1 cellular context compared by ENCODE assay signal in genomic region chr10:133373104-133373624, GRCh38.
TF ChIP-seq lines count a peak whose summit lies in the region.

TSS of gene ECHS1 (minus strand) at chr10:133373354. CDS start at chr10:133373333, 21 bp downstream.

TF ChIP-seq in K562, 482 proteins besides CTCF, POLR2A, EP300 and RAD21 (continued from another document and continues in another):
- no peak for TF ChIP-seq VEZF1 (CRISPR knock-in tag; IDR thresholded peaks at IDR 0.05)
- TF ChIP-seq CSDE1 (IDR thresholded peaks at IDR 0.05), result no peak
- no peak for TF ChIP-seq TGIF2 (CRISPR knock-in tag; IDR thresholded peaks at IDR 0.05)
- no peak for TF ChIP-seq TRIM25 (IDR thresholded peaks at IDR 0.05; ENCODE audit: borderline replicate concordance)
- TF ChIP-seq MIER1 (IDR thresholded peaks at IDR 0.05; ENCODE audit: low read depth), result no peak
- TF ChIP-seq RHOXF2B (CRISPR knock-in tag; conservative IDR thresholded peaks at IDR 0.05), result no peak
- TF ChIP-seq HLTF (IDR thresholded peaks at IDR 0.05), result no peak
- TF ChIP-seq CREM (IDR thresholded peaks at IDR 0.05; ENCODE audit: low read depth), result 0 out of 2 replicates have a peak, but pooled peaks have one; percentile 4
- TF ChIP-seq HNRNPUL1 (IDR thresholded peaks at IDR 0.05; ENCODE audit: low read length), result no peak
- TF ChIP-seq RBM17 (IDR thresholded peaks at IDR 0.05; ENCODE audit: borderline replicate concordance, low read depth, low read length), result no peak
- peak; percentile 92 for TF ChIP-seq POLR2G (IDR thresholded peaks at IDR 0.05; ENCODE audit: low read depth, low read length)
- no peak for TF ChIP-seq USF1 (CRISPR knock-in tag; IDR thresholded peaks at IDR 0.05)
- TF ChIP-seq ZNF143 (CRISPR knock-in tag; IDR thresholded peaks at IDR 0.05), result no peak
- TF ChIP-seq TCF7L2 (IDR thresholded peaks at IDR 0.05; ENCODE audit: low read depth, low read length), result no peak
- no peak for TF ChIP-seq STAT5A (IDR thresholded peaks at IDR 0.05; ENCODE audit: borderline replicate concordance, low read length)
- peak; percentile 82 for TF ChIP-seq TBP (optimal IDR thresholded peaks at IDR 0.05; ENCODE audit: low read depth, low read length)
- TF ChIP-seq ZNF584 (CRISPR knock-in tag; IDR thresholded peaks at IDR 0.05; ENCODE audit: low read depth), result no peak
- no peak for TF ChIP-seq ZZZ3 (IDR thresholded peaks at IDR 0.05)
- no peak for TF ChIP-seq CGGBP1 (CRISPR knock-in tag; IDR thresholded peaks at IDR 0.05)
- TF ChIP-seq YY1 (IDR thresholded peaks at IDR 0.05; ENCODE audit: borderline replicate concordance in 1 of 3, control insufficient read depth in 1 of 3, extremely low read depth in 1 of 3, insufficient read depth in 3 of 3, insufficient read length in 1 of 3, insufficient replicate concordance in 2 of 3, low read depth in 1 of 3, low read length in 2 of 3), result peak; percentile 60 to 91 (median 81)
- no peak for TF ChIP-seq ZNF75A (CRISPR knock-in tag; IDR thresholded peaks at IDR 0.05)
- no peak for TF ChIP-seq ZNF707 (CRISPR knock-in tag; conservative IDR thresholded peaks at IDR 0.05)
- no peak for TF ChIP-seq ZC3H11A (IDR thresholded peaks at IDR 0.05; ENCODE audit: low read depth, low read length)
- TF ChIP-seq ZNF316 (IDR thresholded peaks at IDR 0.05), result no peak
- TF ChIP-seq RB1 (IDR thresholded peaks at IDR 0.05; ENCODE audit: low read depth), result peak; percentile 50
- TF ChIP-seq RBBP5 (IDR thresholded peaks at IDR 0.05; ENCODE audit: borderline replicate concordance, insufficient read depth, low read length, poor library complexity, severe bottlenecking), result peak; percentile 41
- no peak for TF ChIP-seq PRMT5 (CRISPR knock-in tag; IDR thresholded peaks at IDR 0.05)
- TF ChIP-seq ZNF764 (CRISPR knock-in tag; IDR thresholded peaks at IDR 0.05; ENCODE audit: low read depth), result no peak
- TF ChIP-seq FOXO4 (CRISPR knock-in tag; IDR thresholded peaks at IDR 0.05), result no peak
- 0 out of 2 replicates have a peak, but pooled peaks have one; percentile 13 for TF ChIP-seq HCFC1 (IDR thresholded peaks at IDR 0.05; ENCODE audit: low read depth, low read length)
- no peak for TF ChIP-seq CBX3 (IDR thresholded peaks at IDR 0.05; ENCODE audit: borderline replicate concordance in 1 of 2, low read length in 2 of 2)
- no peak for TF ChIP-seq ILK (tag; IDR thresholded peaks at IDR 0.05; ENCODE audit: borderline replicate concordance, low read depth)
- no peak for TF ChIP-seq ZNF280B (CRISPR knock-in tag; IDR thresholded peaks at IDR 0.05)
- peak; percentile 80 for TF ChIP-seq PCBP1 (IDR thresholded peaks at IDR 0.05; ENCODE audit: low read depth, low read length, poor library complexity, severe bottlenecking)
- TF ChIP-seq PHF8 (IDR thresholded peaks at IDR 0.05; ENCODE audit: borderline replicate concordance, low read length), result peak; percentile 77; the same call in 1 of the 2 replicates
- TF ChIP-seq ZNF239 (CRISPR knock-in tag; IDR thresholded peaks at IDR 0.05), result no peak
- no peak for TF ChIP-seq NCOA2 (IDR thresholded peaks at IDR 0.05; ENCODE audit: partially characterized antibody in 2 of 2)
- TF ChIP-seq ZNF609 (CRISPR knock-in tag; IDR thresholded peaks at IDR 0.05; ENCODE audit: borderline replicate concordance), result no peak
- TF ChIP-seq CHD1 (IDR thresholded peaks at IDR 0.05; ENCODE audit: low read length), result no peak
- TF ChIP-seq CXXC5 (CRISPR knock-in tag; IDR thresholded peaks at IDR 0.05), result peak; percentile 31
- TF ChIP-seq BMI1 (IDR thresholded peaks at IDR 0.05; ENCODE audit: low read length), result no peak
- TF ChIP-seq MTF1 (CRISPR knock-in tag; IDR thresholded peaks at IDR 0.05; ENCODE audit: borderline replicate concordance), result no peak
- TF ChIP-seq SREBF2 (CRISPR knock-in tag; IDR thresholded peaks at IDR 0.05), result no peak
- no peak for TF ChIP-seq SAP30 (IDR thresholded peaks at IDR 0.05; ENCODE audit: borderline replicate concordance, insufficient read depth, low read depth, low read length, poor library complexity, severe bottlenecking)
- TF ChIP-seq NR0B1 (IDR thresholded peaks at IDR 0.05; ENCODE audit: partially characterized antibody), result no peak
- TF ChIP-seq KDM5B (IDR thresholded peaks at IDR 0.05; ENCODE audit: insufficient replicate concordance, low read depth, low read length), result peak; percentile 79
- no peak for TF ChIP-seq ZNF77 (CRISPR knock-in tag; IDR thresholded peaks at IDR 0.05)
- no peak for TF ChIP-seq TBL1XR1 (IDR thresholded peaks at IDR 0.05; ENCODE audit: low read length in 2 of 2)
- no peak for TF ChIP-seq SNRNP70 (optimal IDR thresholded peaks at IDR 0.05; ENCODE audit: low read depth, low read length)
- TF ChIP-seq TFE3 (CRISPR knock-in tag; IDR thresholded peaks at IDR 0.05), result no peak
- no peak for TF ChIP-seq MTA2 (IDR thresholded peaks at IDR 0.05; ENCODE audit: low read depth)
- 0 out of 2 replicates have a peak, but pooled peaks have one; percentile 32 for TF ChIP-seq SP1 (CRISPR knock-in tag; IDR thresholded peaks at IDR 0.05)
- TF ChIP-seq SIN3A (IDR thresholded peaks at IDR 0.05; ENCODE audit: borderline replicate concordance in 2 of 2, control insufficient read depth in 1 of 2, low read depth in 2 of 2, low read length in 2 of 2), result peak in 1 of 2 experiments; percentile 58; a peak in 1 of 4 replicates
- TF ChIP-seq SMARCB1 (IDR thresholded peaks at IDR 0.05; ENCODE audit: insufficient read length, low read depth), result no peak
- no peak for TF ChIP-seq MAFG (tag; conservative IDR thresholded peaks at IDR 0.05)
- peak in 1 of 2 experiments; percentile 59; a peak in 2 of 4 replicates for TF ChIP-seq MAZ (CRISPR knock-in tag; conservative IDR thresholded peaks at IDR 0.05 in 1 of 2, IDR thresholded peaks at IDR 0.05 in 1 of 2)
